In the genomic region with DNA sequence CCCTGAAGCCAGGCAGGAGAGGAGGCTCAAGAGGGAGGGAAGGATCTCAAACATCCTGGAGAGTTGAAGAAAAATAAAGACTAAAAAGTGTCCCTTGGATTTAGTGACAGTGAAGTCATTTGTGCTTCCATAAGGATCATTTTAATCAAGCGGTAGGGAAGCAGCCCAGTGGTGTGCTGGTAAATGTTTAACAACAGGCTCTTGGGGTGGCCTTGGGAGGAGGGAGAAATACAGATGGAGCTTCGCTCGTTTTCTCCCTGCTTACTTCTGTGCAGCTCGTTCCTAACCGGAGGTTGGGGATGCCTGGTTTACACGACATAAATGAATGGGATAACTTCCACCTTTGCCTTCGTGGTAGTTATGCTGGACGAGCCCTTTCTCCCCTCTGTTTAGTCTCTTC, we compare ENCODE assay signal across 18 cellular contexts.
"Had no signal": no experiment of that assay in that cellular context is flagged by ENCODE, and none has a peak within 500 bp of the region (broad histone marks: within the 10 kb centered on the region; RNA-seq: fewer than 3 reads in every experiment).

No MANE protein-coding gene starts in this region.

- H3K4me3 Mint-ChIP-seq: activated naive CD8-positive, alpha-beta T cell treated with anti-CD3 and anti-CD28 coated beads for 36 hours; activated T-cell treated with anti-CD3 and anti-CD28 coated beads, Interleukin-2, amount 50 U/mL, for 72 hours; brain had no signal

- H3K27me3 ChIP-seq: ovary had no signal

- H3K9me3 ChIP-seq: ovary, thoracic aorta had no signal

- H3K4me3 ChIP-seq: coronary artery, ovary, thoracic aorta had no signal

- H3K27ac Mint-ChIP-seq: activated naive CD8-positive, alpha-beta T cell treated with anti-CD3 and anti-CD28 coated beads for 36 hours; activated T-cell treated with anti-CD3 and anti-CD28 coated beads, Interleukin-2, amount 50 U/mL, for 72 hours had no signal

- H3K27me3 Mint-ChIP-seq: activated naive CD8-positive, alpha-beta T cell treated with anti-CD3 and anti-CD28 coated beads for 36 hours; naive thymus-derived CD8-positive, alpha-beta T cell had no signal

- ATAC-seq: activated CD4-positive, CD25-positive, alpha-beta regulatory T cell treated with anti-CD3 and anti-CD28 coated beads, Interleukin-2, amount 50 U/mL, for 24 hours; activated T-cell treated with anti-CD3 and anti-CD28 coated beads, Interleukin-2, amount 50 U/mL, for 72 hours; naive thymus-derived CD8-positive, alpha-beta T cell had no signal

- H3K27ac ChIP-seq: coronary artery, ovary, thoracic aorta had no signal

- DNase-seq: activated gamma-delta T cell treated with Interleukin-2 at 50 U/mL for 16 hours; activated naive CD8-positive, alpha-beta T cell treated with anti-CD3 and anti-CD28 coated beads for 36 hours; activated T-cell treated with anti-CD3 and anti-CD28 coated beads, Interleukin-2, amount 50 U/mL, for 72 hours; amniotic stem cell; central memory CD4-positive, alpha-beta T cell; erythroblast; foreskin melanocyte; glutamatergic neuron; mesenchymal stem cell; naive thymus-derived CD8-positive, alpha-beta T cell; ovary; stimulated activated CD4-positive, alpha-beta T cell treated with anti-CD3 and anti-CD28 coated beads, Interleukin-12 subunit alpha, Interleukin-12 subunit beta, amount 100 ng/mL, for 4 hours; T-helper 1 cell; T1000 had no signal

- H3K9me3 Mint-ChIP-seq: activated naive CD8-positive, alpha-beta T cell treated with anti-CD3 and anti-CD28 coated beads for 36 hours; activated T-cell treated with anti-CD3 and anti-CD28 coated beads, Interleukin-2, amount 50 U/mL, for 72 hours; brain; naive thymus-derived CD8-positive, alpha-beta T cell had no signal

- H3K36me3 ChIP-seq: ovary, thoracic aorta had no signal

- H3K36me3 Mint-ChIP-seq: activated naive CD8-positive, alpha-beta T cell treated with anti-CD3 and anti-CD28 coated beads for 36 hours; naive thymus-derived CD8-positive, alpha-beta T cell had no signal
